Comparison of ENCODE assay signal across 1 cellular context in the genomic region with DNA sequence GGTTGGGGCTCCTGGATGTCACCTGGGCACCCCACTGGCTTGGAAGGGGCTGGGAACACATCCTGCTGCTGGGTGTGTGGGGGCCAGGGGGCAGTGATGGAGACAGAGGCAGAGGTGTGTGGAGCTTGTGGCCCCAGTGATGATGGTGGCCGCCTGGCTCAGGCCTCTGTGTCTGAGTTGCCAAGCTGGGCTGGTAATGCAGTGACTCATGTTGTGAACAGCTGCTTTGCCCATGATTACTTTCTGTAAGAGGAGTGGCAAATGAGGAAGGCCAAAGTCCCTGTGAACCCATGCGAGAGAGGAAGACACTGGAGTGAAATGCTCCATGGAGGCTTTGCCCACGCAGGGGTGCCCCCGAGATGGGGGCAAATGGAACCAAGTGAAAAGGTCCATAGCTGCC.
TF ChIP-seq lines count a peak whose summit lies in the region.

No MANE protein-coding gene starts in this region.

TF ChIP-seq in GM23338, 12 proteins besides CTCF, POLR2A, EP300 and RAD21 (continued from another document):
- TF ChIP-seq, protein P1, sequence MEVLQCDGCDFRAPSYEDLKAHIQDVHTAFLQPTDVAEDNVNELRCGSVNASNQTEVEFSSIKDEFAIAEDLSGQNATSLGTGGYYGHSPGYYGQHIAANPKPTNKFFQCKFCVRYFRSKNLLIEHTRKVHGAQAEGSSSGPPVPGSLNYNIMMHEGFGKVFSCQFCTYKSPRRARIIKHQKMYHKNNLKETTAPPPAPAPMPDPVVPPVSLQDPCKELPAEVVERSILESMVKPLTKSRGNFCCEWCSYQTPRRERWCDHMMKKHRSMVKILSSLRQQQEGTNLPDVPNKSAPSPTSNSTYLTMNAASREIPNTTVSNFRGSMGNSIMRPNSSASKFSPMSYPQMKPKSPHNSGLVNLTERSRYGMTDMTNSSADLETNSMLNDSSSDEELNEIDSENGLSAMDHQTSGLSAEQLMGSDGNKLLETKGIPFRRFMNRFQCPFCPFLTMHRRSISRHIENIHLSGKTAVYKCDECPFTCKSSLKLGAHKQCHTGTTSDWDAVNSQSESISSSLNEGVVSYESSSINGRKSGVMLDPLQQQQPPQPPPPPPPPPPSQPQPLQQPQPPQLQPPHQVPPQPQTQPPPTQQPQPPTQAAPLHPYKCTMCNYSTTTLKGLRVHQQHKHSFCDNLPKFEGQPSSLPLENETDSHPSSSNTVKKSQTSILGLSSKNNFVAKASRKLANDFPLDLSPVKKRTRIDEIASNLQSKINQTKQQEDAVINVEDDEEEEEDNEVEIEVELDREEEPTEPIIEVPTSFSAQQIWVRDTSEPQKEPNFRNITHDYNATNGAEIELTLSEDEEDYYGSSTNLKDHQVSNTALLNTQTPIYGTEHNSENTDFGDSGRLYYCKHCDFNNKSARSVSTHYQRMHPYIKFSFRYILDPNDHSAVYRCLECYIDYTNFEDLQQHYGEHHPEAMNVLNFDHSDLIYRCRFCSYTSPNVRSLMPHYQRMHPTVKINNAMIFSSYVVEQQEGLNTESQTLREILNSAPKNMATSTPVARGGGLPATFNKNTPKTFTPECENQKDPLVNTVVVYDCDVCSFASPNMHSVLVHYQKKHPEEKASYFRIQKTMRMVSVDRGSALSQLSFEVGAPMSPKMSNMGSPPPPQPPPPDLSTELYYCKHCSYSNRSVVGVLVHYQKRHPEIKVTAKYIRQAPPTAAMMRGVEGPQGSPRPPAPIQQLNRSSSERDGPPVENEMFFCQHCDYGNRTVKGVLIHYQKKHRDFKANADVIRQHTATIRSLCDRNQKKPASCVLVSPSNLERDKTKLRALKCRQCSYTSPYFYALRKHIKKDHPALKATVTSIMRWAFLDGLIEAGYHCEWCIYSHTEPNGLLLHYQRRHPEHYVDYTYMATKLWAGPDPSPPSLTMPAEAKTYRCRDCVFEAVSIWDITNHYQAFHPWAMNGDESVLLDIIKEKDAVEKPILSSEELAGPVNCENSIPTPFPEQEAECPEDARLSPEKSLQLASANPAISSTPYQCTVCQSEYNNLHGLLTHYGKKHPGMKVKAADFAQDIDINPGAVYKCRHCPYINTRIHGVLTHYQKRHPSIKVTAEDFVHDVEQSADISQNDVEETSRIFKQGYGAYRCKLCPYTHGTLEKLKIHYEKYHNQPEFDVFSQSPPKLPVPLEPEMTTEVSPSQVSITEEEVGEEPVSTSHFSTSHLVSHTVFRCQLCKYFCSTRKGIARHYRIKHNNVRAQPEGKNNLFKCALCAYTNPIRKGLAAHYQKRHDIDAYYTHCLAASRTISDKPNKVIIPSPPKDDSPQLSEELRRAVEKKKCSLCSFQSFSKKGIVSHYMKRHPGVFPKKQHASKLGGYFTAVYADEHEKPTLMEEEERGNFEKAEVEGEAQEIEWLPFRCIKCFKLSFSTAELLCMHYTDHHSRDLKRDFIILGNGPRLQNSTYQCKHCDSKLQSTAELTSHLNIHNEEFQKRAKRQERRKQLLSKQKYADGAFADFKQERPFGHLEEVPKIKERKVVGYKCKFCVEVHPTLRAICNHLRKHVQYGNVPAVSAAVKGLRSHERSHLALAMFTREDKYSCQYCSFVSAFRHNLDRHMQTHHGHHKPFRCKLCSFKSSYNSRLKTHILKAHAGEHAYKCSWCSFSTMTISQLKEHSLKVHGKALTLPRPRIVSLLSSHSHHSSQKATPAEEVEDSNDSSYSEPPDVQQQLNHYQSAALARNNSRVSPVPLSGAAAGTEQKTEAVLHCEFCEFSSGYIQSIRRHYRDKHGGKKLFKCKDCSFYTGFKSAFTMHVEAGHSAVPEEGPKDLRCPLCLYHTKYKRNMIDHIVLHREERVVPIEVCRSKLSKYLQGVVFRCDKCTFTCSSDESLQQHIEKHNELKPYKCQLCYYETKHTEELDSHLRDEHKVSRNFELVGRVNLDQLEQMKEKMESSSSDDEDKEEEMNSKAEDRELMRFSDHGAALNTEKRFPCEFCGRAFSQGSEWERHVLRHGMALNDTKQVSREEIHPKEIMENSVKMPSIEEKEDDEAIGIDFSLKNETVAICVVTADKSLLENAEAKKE (CRISPR knock-in tag; IDR thresholded peaks at IDR 0.05): no peak
